13 cellular contexts compared by ENCODE assay signal in the genomic region with DNA sequence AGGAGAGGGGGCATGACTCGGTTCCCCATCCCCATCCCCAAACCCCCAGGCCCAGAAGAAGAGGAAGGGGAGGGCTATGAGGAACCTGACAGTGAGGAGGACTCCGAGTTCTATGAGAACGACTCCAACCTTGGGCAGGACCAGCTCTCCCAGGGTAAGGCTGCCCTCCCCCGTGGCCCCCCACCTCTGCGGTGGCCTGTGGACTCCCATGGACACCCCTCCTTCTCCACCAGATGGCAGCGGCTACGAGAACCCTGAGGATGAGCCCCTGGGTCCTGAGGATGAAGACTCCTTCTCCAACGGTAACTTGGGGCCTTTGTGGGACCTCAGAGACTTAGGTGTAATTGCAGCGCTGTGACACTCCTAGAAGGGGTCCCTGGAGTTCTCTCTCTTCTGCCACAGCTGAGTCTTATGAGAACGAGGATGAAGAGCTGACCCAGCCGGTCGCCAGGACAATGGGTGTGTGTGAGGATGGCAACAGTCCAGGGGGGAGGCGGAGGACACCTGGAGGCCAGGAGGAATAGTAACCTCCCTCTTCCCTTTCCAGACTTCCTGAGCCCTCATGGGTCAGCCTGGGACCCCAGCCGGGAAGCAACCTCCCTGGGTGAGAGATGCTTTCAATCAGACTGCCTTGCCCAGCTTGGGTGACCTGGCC. TPM values are rescaled to one million over a fixed set of nuclear protein-coding genes. Genes with fewer than 3 reads are reported as not detected.
"Had no signal": no experiment of that assay in that cellular context is flagged by ENCODE, and none has a peak within 500 bp of the region (broad histone marks: within the 10 kb centered on the region; RNA-seq: fewer than 3 reads in every experiment).

No MANE protein-coding gene starts in this region.

- FAIRE-seq: kidney had no signal

- H3K9me3 Mint-ChIP-seq: activated CD4-positive, alpha-beta memory T cell treated with anti-CD3 and anti-CD28 coated beads for 36 hours; activated T-cell treated with anti-CD3 and anti-CD28 coated beads, Interleukin-2, amount 50 U/mL, for 4 hours; naive thymus-derived CD8-positive, alpha-beta T cell had no signal

- H3K27me3 Mint-ChIP-seq: activated CD4-positive, alpha-beta memory T cell treated with anti-CD3 and anti-CD28 coated beads for 36 hours; activated CD4-positive, alpha-beta T cell treated with anti-CD3 and anti-CD28 coated beads for 36 hours; naive thymus-derived CD8-positive, alpha-beta T cell had no signal

- H3K27me3 ChIP-seq: hepatocyte, left lung, neutrophil, transverse colon, vagina had no signal

- H3K4me3 ChIP-seq: hepatocyte, mucosa of descending colon, skin epidermis, transverse colon, vagina had no signal

- H3K79me2 ChIP-seq: hepatocyte had no signal

- H3K27ac Mint-ChIP-seq: activated CD4-positive, alpha-beta memory T cell treated with anti-CD3 and anti-CD28 coated beads for 36 hours had no signal

- H3K4me2 ChIP-seq: hepatocyte had no signal

- H3K36me3 ChIP-seq: left lung, neutrophil, transverse colon, vagina had no signal

- H3K27ac ChIP-seq: hepatocyte, left lung, neutrophil, skin epidermis, transverse colon, vagina had no signal

- H2AFZ ChIP-seq: hepatocyte had no signal

- H3K36me3 Mint-ChIP-seq: activated CD4-positive, alpha-beta memory T cell treated with anti-CD3 and anti-CD28 coated beads for 36 hours; naive thymus-derived CD8-positive, alpha-beta T cell had no signal

- H3K9me3 ChIP-seq: left lung, mucosa of descending colon, neutrophil, transverse colon, vagina had no signal

RNA-seq across cellular contexts. Expression of a gene that starts 5.6 kb away (rescaled TPM):
- total RNA-seq: cardiac septum, hepatocyte, vagina had no signal
- polyA plus RNA-seq: hepatocyte had no signal
